Comparison of ENCODE assay signal across 17 cellular contexts in the genomic region with DNA sequence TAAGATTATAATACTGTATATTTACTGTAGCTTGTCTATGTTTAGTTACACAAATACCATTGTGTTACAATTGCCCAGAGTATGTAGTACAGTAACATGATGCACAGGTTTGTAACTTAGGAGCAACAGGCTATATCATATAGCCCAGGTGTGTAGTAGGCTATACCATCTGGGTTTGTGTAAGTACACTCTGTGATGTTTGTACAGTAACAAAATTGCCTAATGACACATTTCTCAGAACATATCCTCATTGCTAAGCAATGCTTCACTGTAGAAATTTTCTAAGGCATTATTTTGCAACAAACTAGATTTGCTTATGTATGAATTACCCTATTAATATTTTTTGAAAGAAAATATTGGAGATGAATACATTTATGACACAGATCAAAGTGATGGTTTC.
DNase-seq lines count a peak whose midpoint lies in the region; ATAC-seq and TF ChIP-seq lines count a peak whose summit lies in the region.
"Had no signal": no experiment of that assay in that cellular context is flagged by ENCODE, and none has a peak within 500 bp of the region (broad histone marks: within the 10 kb centered on the region; RNA-seq: fewer than 3 reads in every experiment).

No MANE protein-coding gene starts in this region.

- ATAC-seq in RWPE2 (ENCODE audit: low read depth) = peak; percentile 49; the same call in 2 of the 3 replicates
- ATAC-seq: A549, GM12878 had no signal

- DNase-seq in NCI-H748 (lab: John Stamatoyannopoulos, UW; ENCODE audit: unreplicated experiment) (peak; percentile 5), NCI-H748 treated with DMSO at 0.1 percent for 48 hours (lab: John Stamatoyannopoulos, UW) (no peak), RWPE2 (ENCODE audit: low spot score) (no peak), choroid plexus epithelial cell (ENCODE audit: low read depth) (peak; percentile 30), globus pallidus (ENCODE audit: low spot score) (no peak), HPDE6-E6E7 (ENCODE audit: extremely low spot score) (no peak), NCI-H1436 (lab: John Stamatoyannopoulos, UW) (no peak), amniotic stem cell (lab: John Stamatoyannopoulos, UW) (no peak)
- DNase-seq: AML-193; CD4-positive, alpha-beta memory T cell; DMS153; DND-41; H9 had no signal

- no peak overlapping the region for H3K27ac ChIP-seq in RWPE2 (ENCODE audit: poor library complexity, severe bottlenecking)
- H3K27ac ChIP-seq: 22Rv1, A549, C4-2B had no signal

- H3K36me3 ChIP-seq in RWPE2 (ENCODE audit: low read depth) = no peaks in the 10 kb centered on the region

- peaks cover 5% of the 10 kb centered on the region for H3K4me1 ChIP-seq in RWPE2 (ENCODE audit: insufficient read depth, poor library complexity, severe bottlenecking)
- H3K4me1 ChIP-seq: A549 had no signal

- TF ChIP-seq CTCF in RWPE2 (IDR thresholded peaks at IDR 0.05; ENCODE audit: poor library complexity, severe bottlenecking) = no peak
- TF ChIP-seq CTCF in choroid plexus epithelial cell (conservative IDR thresholded peaks at IDR 0.05; ENCODE audit: low read depth, low read length) = no peak

- no peaks in the 10 kb centered on the region for H3K9me3 ChIP-seq in RWPE2 (ENCODE audit: severe bottlenecking)
- H3K9me3 ChIP-seq: A549 had no signal

- H3K27me3 ChIP-seq in RWPE2 (ENCODE audit: insufficient read depth, poor library complexity, severe bottlenecking) = no peaks in the 10 kb centered on the region

- no peak overlapping the region for H3K4me3 ChIP-seq in RWPE2 (ENCODE audit: severe bottlenecking)
- H3K4me3 ChIP-seq in choroid plexus epithelial cell (ENCODE audit: low read depth, low read length) = no peak overlapping the region
- H3K4me3 ChIP-seq: A549, GM12878 had no signal

Comparison
In these comparisons a context has a peak if more than half of its experiments do, and no peak if none do; other contexts are left out.
1. DNase-seq: peak in NCI-H748 (single experiment) and choroid plexus epithelial cell (single experiment); none in NCI-H748 treated with DMSO at 0.1 percent for 48 hours (single experiment), RWPE2 (single experiment), globus pallidus (single experiment), HPDE6-E6E7 (single experiment), NCI-H1436 (single experiment) and amniotic stem cell (single experiment).